Comparison of ENCODE assay signal across 19 cellular contexts in the genomic region with DNA sequence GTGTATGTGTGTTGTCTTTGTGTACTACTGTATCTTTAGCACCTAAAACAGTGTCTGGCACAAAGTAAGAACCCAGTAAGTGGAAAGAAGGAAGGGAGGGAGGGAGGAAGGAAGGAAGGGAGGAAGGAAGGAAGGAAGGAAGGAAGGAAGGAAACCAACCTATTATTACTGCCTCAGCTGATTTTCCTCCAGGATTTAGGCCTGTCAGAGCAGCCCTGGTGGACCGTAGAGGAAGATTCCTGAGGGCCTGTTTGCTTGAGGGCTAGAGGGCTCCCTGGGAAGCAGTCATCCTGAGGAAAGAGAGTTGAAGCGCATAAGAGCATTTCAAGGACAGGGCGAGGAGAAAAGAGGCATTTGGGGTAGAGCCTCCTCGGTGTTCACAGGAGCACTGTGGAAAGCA.
"Had no signal": no experiment of that assay in that cellular context is flagged by ENCODE, and none has a peak within 500 bp of the region (broad histone marks: within the 10 kb centered on the region; RNA-seq: fewer than 3 reads in every experiment).

No MANE protein-coding gene starts in this region.

- H3K9me3 ChIP-seq: gastrocnemius medialis, heart right ventricle, pancreas, upper lobe of left lung, vagina had no signal

- H3K4me3 ChIP-seq: coronary artery, gastrocnemius medialis, heart right ventricle, pancreas, upper lobe of left lung, vagina had no signal

- H3K27me3 Mint-ChIP-seq: natural killer cell treated with Interleukin-12 subunit alpha and Interleukin-12 subunit beta and Interleukin-15 and Interleukin-18, amount 100 ng/mL, for 72 hours; progenitor cell of endocrine pancreas had no signal

- H3K27ac Mint-ChIP-seq: mesothelial cell of epicardium, progenitor cell of endocrine pancreas had no signal

- H3K27me3 ChIP-seq: gastrocnemius medialis, heart right ventricle, pancreas, upper lobe of left lung, vagina had no signal

- DNase-seq: effector CD4-positive, alpha-beta T cell; gastrocnemius medialis; heart right ventricle; hypothalamus; mammary epithelial cell; occipital lobe; right cardiac atrium; small intestine; stimulated activated CD4-positive, alpha-beta T cell treated with anti-CD3 and anti-CD28 coated beads, Interleukin-12 subunit alpha, Interleukin-12 subunit beta, amount 100 ng/mL, for 4 hours; stimulated activated naive CD4-positive, alpha-beta T cell; upper lobe of left lung had no signal

- H3K36me3 Mint-ChIP-seq: natural killer cell treated with Interleukin-12 subunit alpha and Interleukin-12 subunit beta and Interleukin-15 and Interleukin-18, amount 100 ng/mL, for 72 hours had no signal

- H3K4me3 Mint-ChIP-seq: mesothelial cell of epicardium had no signal

- H3K27ac ChIP-seq: coronary artery, gastrocnemius medialis, pancreas, upper lobe of left lung, vagina had no signal

- ATAC-seq: esophagus mucosa; gastrocnemius medialis; heart right ventricle; left lobe of liver; natural killer cell treated with Interleukin-12 subunit alpha and Interleukin-12 subunit beta and Interleukin-15 and Interleukin-18, amount 100 ng/mL, for 72 hours; pancreas; right cardiac atrium had no signal

- H3K36me3 ChIP-seq: gastrocnemius medialis, heart right ventricle, pancreas, upper lobe of left lung, vagina had no signal
